ENCODE assay signal across 9 cellular contexts in the genomic region with DNA sequence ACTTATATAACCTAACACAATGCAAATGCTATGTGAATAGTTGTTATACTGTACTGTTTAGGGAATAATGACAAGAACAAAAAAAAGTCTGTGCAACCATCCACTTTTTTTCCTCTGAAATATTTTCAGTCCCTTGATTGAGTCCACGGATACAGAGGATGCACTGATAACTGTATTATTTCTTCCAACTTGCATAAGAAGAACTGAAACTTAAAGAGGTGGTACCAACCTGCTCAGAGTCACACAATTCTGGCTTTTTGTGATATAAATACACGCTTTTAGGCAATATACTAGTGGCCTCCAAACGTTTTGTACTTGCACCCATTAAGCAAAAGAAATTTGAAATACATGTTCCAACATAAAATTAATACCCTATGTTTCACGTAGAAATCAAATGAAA. TPM values are rescaled to one million over a fixed set of nuclear protein-coding genes. Genes with fewer than 3 reads are reported as not detected.
DNase-seq lines count a peak whose midpoint lies in the region; ATAC-seq and TF ChIP-seq lines count a peak whose summit lies in the region.
"Had no signal": no experiment of that assay in that cellular context is flagged by ENCODE, and none has a peak within 500 bp of the region (broad histone marks: within the 10 kb centered on the region; RNA-seq: fewer than 3 reads in every experiment).

No MANE protein-coding gene starts in this region.

- no peaks in the 10 kb centered on the region for H3K9me3 ChIP-seq in ES-I3 (ENCODE audit: control insufficient read depth, insufficient read depth, low read length)

- no peak overlapping the region for H2BK15ac ChIP-seq in mesendoderm (replicated peaks; ENCODE audit: low read depth)

- H3K4me1 Mint-ChIP-seq in GM23338, result peaks cover 39% of the 10 kb centered on the region
- peaks cover 63% of the 10 kb centered on the region for H3K4me1 Mint-ChIP-seq in activated B cell treated with CpG ODN at 0.5 μM for 24 hours

- H3K9me3 Mint-ChIP-seq in GM23338 (no peaks in the 10 kb centered on the region), activated B cell treated with CpG ODN at 0.5 μM for 24 hours (no peaks in the 10 kb centered on the region)

- POLR2A ChIA-PET in activated B cell treated with CpG ODN at 0.5 μM for 24 hours (lab: Charles Lee), result interaction anchor here (1.6 to 2.4 kb wide), 2 partner anchors 71 to 77 kb away, joined by 19 to 25 read pairs; no protein-coding TSS in a partner anchor

- no peak overlapping the region for H2AFZ ChIP-seq in GM23338

- H3K4me3 ChIP-seq in GM23338 (peak overlapping the region; percentile 85), mesendoderm (ENCODE audit: low read length) (no peak overlapping the region)

- no peak overlapping the region for H3K56ac ChIP-seq in mesendoderm (ENCODE audit: low read length)

- CTCF ChIA-PET in activated B cell treated with CpG ODN at 0.5 μM for 24 hours (lab: Charles Lee), result interaction anchor here (1.1 to 1.3 kb wide), 3 partner anchors 32 to 82 kb away, joined by 3 to 8 read pairs (median 4); no protein-coding TSS in a partner anchor

- H4K8ac ChIP-seq in mesendoderm (ENCODE audit: low read depth, low read length), result no peak overlapping the region

- no peak overlapping the region for H2BK5ac ChIP-seq in mesendoderm (ENCODE audit: low read length)

- H3K27me3 Mint-ChIP-seq in GM23338 (ENCODE audit: insufficient read depth, low read depth, poor library complexity) (peaks cover 4% of the 10 kb centered on the region), activated B cell treated with CpG ODN at 0.5 μM for 24 hours (no peaks in the 10 kb centered on the region)

- no peak overlapping the region for H3K27ac Mint-ChIP-seq in GM23338
- peak overlapping the region; percentile 80 for H3K27ac Mint-ChIP-seq in activated B cell treated with CpG ODN at 0.5 μM for 24 hours

- ATAC-seq in GM23338 (no peak), activated B cell treated with CpG ODN at 0.5 μM for 24 hours (ENCODE audit: low read depth) (peak; percentile 22), left colon (no peak)

- peaks cover 3% of the 10 kb centered on the region; the same call in 1 of the 3 replicates for H3K36me3 Mint-ChIP-seq in GM23338 (ENCODE audit: low read depth)
- peaks cover 40% of the 10 kb centered on the region for H3K36me3 Mint-ChIP-seq in activated B cell treated with CpG ODN at 0.5 μM for 24 hours (ENCODE audit: low read depth)

- no CpG with 5 or more reads among the region's 4 CpGs for WGBS in mesendoderm (ENCODE audit: extremely low coverage, insufficient coverage, low lambda C conversion rate)

- H4K5ac ChIP-seq in mesendoderm (ENCODE audit: low read length), result no peak overlapping the region

- no peak overlapping the region for H2BK120ac ChIP-seq in mesendoderm (ENCODE audit: low read depth, low read length)

- no peak overlapping the region for H3K23ac ChIP-seq in mesendoderm (ENCODE audit: low read length)

- H3F3A ChIP-seq in GM23338 (replicated peaks; ENCODE audit: low read depth), result no peaks in the 10 kb centered on the region

- intact Hi-C loops in activated B cell treated with CpG ODN at 0.5 μM for 24 hours (cut with micrococcal nuclease) (loop anchor here (1.0 to 5.0 kb wide), 10 partner anchors 9 to 1595 kb away; partner anchors contain the start of gene RAD51AP2), left colon (cut with DNase I, micrococcal nuclease) (no loop called here)

- H3K36me3 ChIP-seq in ES-I3 (ENCODE audit: insufficient read depth, low read length) (no peaks in the 10 kb centered on the region), GM23338 (ENCODE audit: insufficient read depth) (no peaks in the 10 kb centered on the region), mesendoderm (ENCODE audit: control insufficient read depth, insufficient read depth, low read length) (no peaks in the 10 kb centered on the region)

- H3K4me3 Mint-ChIP-seq in GM23338, result peak overlapping the region; percentile 92
- peak overlapping the region; percentile 95 for H3K4me3 Mint-ChIP-seq in activated B cell treated with CpG ODN at 0.5 μM for 24 hours

- H4K20me1 ChIP-seq in GM23338 (replicated peaks; ENCODE audit: insufficient read depth), result no peaks in the 10 kb centered on the region; the same call in 1 of the 2 replicates

- H2AK5ac ChIP-seq in mesendoderm (ENCODE audit: low read length), result no peak overlapping the region

- TF ChIP-seq CTCF in GM23338 (conservative IDR thresholded peaks at IDR 0.05; ENCODE audit: low read depth in 2 of 2) (no peak), activated B cell treated with CpG ODN at 0.5 μM for 24 hours (IDR thresholded peaks at IDR 0.05) (no peak)

- no peak overlapping the region for H3K18ac ChIP-seq in mesendoderm (ENCODE audit: low read length)

- H3K4me1 ChIP-seq in ES-I3 (ENCODE audit: insufficient read depth, low read length), result peaks cover 21% of the 10 kb centered on the region
- peaks cover 59% of the 10 kb centered on the region for H3K4me1 ChIP-seq in GM23338 (ENCODE audit: insufficient read depth)
- no peaks in the 10 kb centered on the region for H3K4me1 ChIP-seq in mesendoderm (ENCODE audit: control insufficient read depth, low read depth, low read length)

- H3K4me2 ChIP-seq in GM23338 (peak overlapping the region; percentile 91), mesendoderm (ENCODE audit: low read length) (peak overlapping the region; percentile 13)

- H3K4ac ChIP-seq in mesendoderm (ENCODE audit: low read depth, low read length), result no peak overlapping the region

- peak overlapping the region; percentile 96; the same call in 1 of the 2 replicates for H3K9ac ChIP-seq in ES-I3 (ENCODE audit: low read depth, low read length)
- peak overlapping the region; percentile 33 for H3K9ac ChIP-seq in mesendoderm (ENCODE audit: low read length)

- DNase-seq in GM23338 (ENCODE audit: low spot score) (no peak), activated B cell treated with CpG ODN at 0.5 μM for 24 hours (no peak), mesendoderm (no peak), cerebellum (ENCODE audit: low spot score) (no peak), superior temporal gyrus (ENCODE audit: extremely low spot score) (no peak), left colon (no peak), kidney tubule cell (ENCODE audit: low spot score) (no peak)
- DNase-seq: activated naive CD4-positive, alpha-beta T cell had no signal

- H3K79me2 ChIP-seq in GM23338 (replicated peaks; ENCODE audit: insufficient read depth), result peaks cover 84% of the 10 kb centered on the region
- peaks cover 41% of the 10 kb centered on the region for H3K79me2 ChIP-seq in mesendoderm (ENCODE audit: control insufficient read depth, insufficient read depth, low read length)

- H3K27ac ChIP-seq in GM23338 (ENCODE audit: low read depth), result no peak overlapping the region
- no peak overlapping the region for H3K27ac ChIP-seq in mesendoderm (ENCODE audit: low read depth, low read length)

- H3K9me2 ChIP-seq in GM23338 (ENCODE audit: insufficient read depth), result no peaks in the 10 kb centered on the region

- H3K27me3 ChIP-seq in GM23338 (ENCODE audit: insufficient read depth), result no peaks in the 10 kb centered on the region
- no peaks in the 10 kb centered on the region for H3K27me3 ChIP-seq in mesendoderm (ENCODE audit: insufficient read depth, low read length, poor library complexity)

- peaks cover 2% of the 10 kb centered on the region for H3K79me1 ChIP-seq in mesendoderm (ENCODE audit: low read length)

TF ChIP-seq in GM23338, 12 proteins besides CTCF, POLR2A, EP300 and RAD21 (continues in another document):
- no peak for TF ChIP-seq ZNF331 (CRISPR knock-in tag; IDR thresholded peaks at IDR 0.05; ENCODE audit: low read depth)
- no peak for TF ChIP-seq NANOG (IDR thresholded peaks at IDR 0.05; ENCODE audit: borderline replicate concordance)
- no peak for TF ChIP-seq ZNF114 (CRISPR knock-in tag; IDR thresholded peaks at IDR 0.05)

RNA-seq across cellular contexts. Expression of gene SMC6, which starts 1.3 kb away (rescaled TPM):
- 43.3 and 53.4 TPM in 2 replicates for total RNA-seq in GM23338 (2014; rRNA removed; shearing (Covaris generic))
- 45.5 and 59.8 TPM in 2 replicates for polyA plus RNA-seq in GM23338 (2016; fragmentation: Nextera tagmentation; extraction: Ambion mirVana)
- 121 and 127 TPM in 2 replicates for total RNA-seq in activated B cell treated with CpG ODN at 0.5 μM for 24 hours
- polyA plus RNA-seq in mesendoderm (2013, experiment 1 of 2), result 34.0 TPM
- 34.3 TPM for polyA plus RNA-seq in mesendoderm (2013, experiment 2 of 2)
- total RNA-seq in cerebellum, result 29.3 TPM
- 10 to 100 TPM; 23.3 to 25.3 TPM for total RNA-seq in left colon

RNA-seq across cellular contexts. Expression of gene GEN1, which starts 1.7 kb away (rescaled TPM):
- total RNA-seq in GM23338 (2014; rRNA removed; shearing (Covaris generic)), result 25.2 and 43.3 TPM in 2 replicates
- polyA plus RNA-seq in GM23338 (2016; fragmentation: Nextera tagmentation; extraction: Ambion mirVana), result 9.8 and 14.2 TPM in 2 replicates
- total RNA-seq in activated B cell treated with CpG ODN at 0.5 μM for 24 hours (141 and 163 TPM in 2 replicates), cerebellum (21.1 TPM), left colon (10 to 100 TPM; 13.5 to 26.3 TPM)
- 10.4 TPM for polyA plus RNA-seq in mesendoderm (2013, experiment 1 of 2)
- polyA plus RNA-seq in mesendoderm (2013, experiment 2 of 2), result 10.6 TPM
